8 cellular contexts compared by ENCODE assay signal in the genomic region with DNA sequence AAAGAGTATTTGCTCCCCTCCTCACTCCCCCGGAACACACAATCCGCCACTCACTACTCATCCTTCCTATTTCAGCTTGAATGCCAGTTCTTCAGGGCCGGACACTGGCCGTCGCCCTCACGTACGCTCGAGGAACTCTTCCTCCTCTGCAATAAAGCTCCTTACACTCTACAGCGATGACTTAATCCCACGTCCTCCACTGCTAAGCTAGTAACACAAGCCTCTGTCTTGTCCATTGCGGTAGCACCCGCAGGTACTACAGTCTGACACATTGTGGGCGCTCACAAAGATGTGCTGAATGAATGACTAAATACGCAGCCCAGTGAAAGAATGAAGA. TPM values are rescaled to one million over a fixed set of nuclear protein-coding genes. Genes with fewer than 3 reads are reported as not detected.
DNase-seq lines count a peak whose midpoint lies in the region; ATAC-seq and TF ChIP-seq lines count a peak whose summit lies in the region.

No MANE protein-coding gene starts in this region.

- TF ChIP-seq POLR2A in testis (IDR thresholded peaks at IDR 0.05), result no peak

- intact Hi-C loops in testis (cut with DNase I; ENCODE audit: low total_unique reads), result no loop called here

- no peaks in the 10 kb centered on the region for H3K27me3 ChIP-seq in testis

- no peaks in the 10 kb centered on the region for H3K36me3 ChIP-seq in testis (ENCODE audit: low read depth, missing control alignments)

- no peaks in the 10 kb centered on the region for H3K9me3 ChIP-seq in testis

- peak overlapping the region; percentile 50 for H3K4me3 Mint-ChIP-seq in activated T-cell treated with anti-CD3 and anti-CD28 coated beads, Interleukin-2, amount 50 U/mL, for 24 hours
- H3K4me3 Mint-ChIP-seq in activated CD8-positive, alpha-beta T cell treated with anti-CD3 and anti-CD28 coated beads, Interleukin-2, amount 10 ng/mL, durations not matched to agents 7 days and 5 days, result peak overlapping the region; percentile 48
- peak overlapping the region; percentile 71 to 87 (median 83) for H3K4me3 Mint-ChIP-seq in immature natural killer cell

- no peak for ATAC-seq in activated CD8-positive, alpha-beta T cell treated with anti-CD3 and anti-CD28 coated beads, Interleukin-2, amount 10 ng/mL, durations not matched to agents 7 days and 5 days
- no peak for ATAC-seq in HG02885 (IDR thresholded peaks at IDR 0.05; ENCODE audit: poor library complexity, unreplicated experiment)

- WGBS in testis, 2 donors, result 1 to 4% methylated on average over 14 of the region's 14 CpGs

- peaks cover 15% of the 10 kb centered on the region for H3K4me1 ChIP-seq in testis

- DNase-seq in activated T-cell treated with anti-CD3 and anti-CD28 coated beads, Interleukin-2, amount 50 U/mL, for 24 hours, result no peak
- DNase-seq in activated T-cell treated with anti-CD3 and anti-CD28 coated beads for 4 hours (no peak), immature natural killer cell (no peak), testis (no peak), NCI-H2196 treated with DMSO at 0.1 percent for 48 hours (lab: John Stamatoyannopoulos, UW; ENCODE audit: unreplicated experiment) (no peak)
- no peak for DNase-seq in activated CD8-positive, alpha-beta T cell treated with anti-CD3 and anti-CD28 coated beads, Interleukin-2, amount 10 ng/mL, durations not matched to agents 7 days and 5 days
- no peak for DNase-seq in stimulated activated naive CD4-positive, alpha-beta T cell treated with Interleukin-2 at 50 U/mL for 16 hours (lab: John Stamatoyannopoulos, UW)

- no peaks in the 10 kb centered on the region for H3K9me3 Mint-ChIP-seq in activated T-cell treated with anti-CD3 and anti-CD28 coated beads, Interleukin-2, amount 50 U/mL, for 24 hours
- no peaks in the 10 kb centered on the region for H3K9me3 Mint-ChIP-seq in activated CD8-positive, alpha-beta T cell treated with anti-CD3 and anti-CD28 coated beads, Interleukin-2, amount 10 ng/mL, durations not matched to agents 7 days and 5 days (ENCODE audit: insufficient read depth)
- peaks cover 0 to 8% (median 0%) of the 10 kb centered on the region in 6 donors for H3K9me3 Mint-ChIP-seq in immature natural killer cell

- peak overlapping the region; percentile 14 to 36 for H3K4me3 ChIP-seq in testis

- H3K27ac Mint-ChIP-seq in activated T-cell treated with anti-CD3 and anti-CD28 coated beads, Interleukin-2, amount 50 U/mL, for 24 hours, result peak overlapping the region; percentile 3
- no peak overlapping the region for H3K27ac Mint-ChIP-seq in activated CD8-positive, alpha-beta T cell treated with anti-CD3 and anti-CD28 coated beads, Interleukin-2, amount 10 ng/mL, durations not matched to agents 7 days and 5 days
- H3K27ac Mint-ChIP-seq in immature natural killer cell, result peak overlapping the region in 5 of 6 donors; percentile 32 to 89 (median 81)

- CTCF ChIA-PET in activated CD8-positive, alpha-beta T cell treated with anti-CD3 and anti-CD28 coated beads, Interleukin-2, amount 10 ng/mL, durations not matched to agents 7 days and 5 days (lab: Charles Lee), result interaction anchor here (0.8 to 2.5 kb wide), 40 partner anchors 9 to 749 kb away, joined by 3 to 18 read pairs (median 4); no protein-coding TSS in a partner anchor

- POLR2A ChIA-PET in activated CD8-positive, alpha-beta T cell treated with anti-CD3 and anti-CD28 coated beads, Interleukin-2, amount 10 ng/mL, durations not matched to agents 7 days and 5 days (lab: Charles Lee), result interaction anchor here (0.8 to 1.0 kb wide), 2 partner anchors 216 to 252 kb away, joined by 3 to 4 read pairs; no protein-coding TSS in a partner anchor

- H3K27me3 Mint-ChIP-seq in activated T-cell treated with anti-CD3 and anti-CD28 coated beads, Interleukin-2, amount 50 U/mL, for 24 hours, result peaks cover 73% of the 10 kb centered on the region
- H3K27me3 Mint-ChIP-seq in activated CD8-positive, alpha-beta T cell treated with anti-CD3 and anti-CD28 coated beads, Interleukin-2, amount 10 ng/mL, durations not matched to agents 7 days and 5 days (ENCODE audit: low read depth), result peaks cover 49% of the 10 kb centered on the region
- peaks cover 17 to 32% (median 20%) of the 10 kb centered on the region in 3 donors for H3K27me3 Mint-ChIP-seq in immature natural killer cell (ENCODE audit: low read depth in 3 of 3)

- H3K4me1 Mint-ChIP-seq in activated T-cell treated with anti-CD3 and anti-CD28 coated beads, Interleukin-2, amount 50 U/mL, for 24 hours (ENCODE audit: low read depth), result peaks cover 29% of the 10 kb centered on the region
- H3K4me1 Mint-ChIP-seq in activated CD8-positive, alpha-beta T cell treated with anti-CD3 and anti-CD28 coated beads, Interleukin-2, amount 10 ng/mL, durations not matched to agents 7 days and 5 days (ENCODE audit: low read depth), result peaks cover 24% of the 10 kb centered on the region
- peaks cover 11 to 15% of the 10 kb centered on the region in 2 donors for H3K4me1 Mint-ChIP-seq in immature natural killer cell

- no peaks in the 10 kb centered on the region for H3K36me3 Mint-ChIP-seq in activated T-cell treated with anti-CD3 and anti-CD28 coated beads, Interleukin-2, amount 50 U/mL, for 24 hours (ENCODE audit: low read depth)
- H3K36me3 Mint-ChIP-seq in activated CD8-positive, alpha-beta T cell treated with anti-CD3 and anti-CD28 coated beads, Interleukin-2, amount 10 ng/mL, durations not matched to agents 7 days and 5 days (ENCODE audit: low read depth), result no peaks in the 10 kb centered on the region
- no peaks in the 10 kb centered on the region for H3K36me3 Mint-ChIP-seq in immature natural killer cell

- no peak for TF ChIP-seq CTCF in testis (IDR thresholded peaks at IDR 0.05)

- H3K27ac ChIP-seq in testis, result no peak overlapping the region

RNA-seq across cellular contexts. Expression of gene EPHB3, which starts 0.6 kb away (rescaled TPM):
- under 1 TPM; 0.11 to 0.13 TPM for total RNA-seq in activated CD8-positive, alpha-beta T cell treated with anti-CD3 and anti-CD28 coated beads, Interleukin-2, amount 10 ng/mL, durations not matched to agents 7 days and 5 days
- polyA plus RNA-seq in immature natural killer cell (1 to 10 TPM in 1 of 3 donors, not detected in 2; 3.0 TPM), testis (ENCODE audit: insufficient read depth, low read depth, low replicate concordance) (2.6 TPM)
- 1 to 10 TPM; 2.0 to 2.3 TPM for total RNA-seq in testis
